ENCODE assay signal across 25 cellular contexts in the genomic region with DNA sequence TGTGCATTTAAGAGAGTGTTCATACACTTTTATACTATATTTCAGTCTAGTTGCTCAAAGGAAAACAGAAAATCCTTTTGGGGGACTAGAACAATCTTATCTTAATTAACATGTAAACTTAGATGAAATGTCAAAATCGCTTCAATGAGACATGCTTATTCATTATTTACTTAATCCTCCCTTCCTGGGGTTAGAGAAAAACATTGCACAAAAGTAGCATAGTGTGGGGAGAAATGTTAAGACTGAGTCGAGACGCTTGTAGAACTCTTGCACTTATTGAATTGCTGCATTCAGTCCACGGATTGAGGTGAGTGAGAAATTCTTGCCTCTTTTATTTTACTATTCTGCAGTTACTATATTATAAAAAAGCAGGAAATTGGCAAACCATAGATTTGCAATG.
DNase-seq lines count a peak whose midpoint lies in the region; ATAC-seq and TF ChIP-seq lines count a peak whose summit lies in the region.
"Had no signal": no experiment of that assay in that cellular context is flagged by ENCODE, and none has a peak within 500 bp of the region (broad histone marks: within the 10 kb centered on the region; RNA-seq: fewer than 3 reads in every experiment).

No MANE protein-coding gene starts in this region.

- no peaks in the 10 kb centered on the region for H3K9me3 Mint-ChIP-seq in nephron
- peaks cover 0 to 3% (median 0%) of the 10 kb centered on the region in 3 donors for H3K9me3 Mint-ChIP-seq in T-cell
- H3K9me3 Mint-ChIP-seq: CD8-positive, alpha-beta memory T cell; GM23338 had no signal

- H3K36me3 Mint-ChIP-seq in nephron (ENCODE audit: low read depth) (peaks cover 4% of the 10 kb centered on the region), T-cell (no peaks in the 10 kb centered on the region)
- H3K36me3 Mint-ChIP-seq: CD14-positive monocyte; CD8-positive, alpha-beta memory T cell had no signal

- H3K4me3 ChIP-seq in HEK293 (ENCODE audit: low read depth, low read length) (no peak overlapping the region), PC-3 (ENCODE audit: low read length) (peak overlapping the region; percentile 48), WERI-Rb-1 (ENCODE audit: low read depth, low read length) (no peak overlapping the region), colonic mucosa (no peak overlapping the region), mammary epithelial cell (replicated peaks in 1 of 3; ENCODE audit: insufficient read depth in 1 of 3, low read depth in 2 of 3, low read length in 3 of 3) (no peak overlapping the region)
- H3K4me3 ChIP-seq: A549; BLaER1 treated with 17β-estradiol and CSF1 and Interleukin-3, amounts not matched to agents 10 nM and 100 nM; GM12878; GM23338 had no signal

- H3K27ac Mint-ChIP-seq in nephron (peak overlapping the region; percentile 52 to 72 (median 68)), T-cell (no peak overlapping the region)
- H3K27ac Mint-ChIP-seq: CD14-positive monocyte; CD4-positive, alpha-beta T cell; CD8-positive, alpha-beta memory T cell; GM23338; H9; HFFc6 had no signal

- H3K36me3 ChIP-seq in HEK293 (ENCODE audit: control insufficient read depth in 2 of 2, insufficient read depth in 1 of 2, low read length in 2 of 2) (no peaks in the 10 kb centered on the region), PC-3 (ENCODE audit: low read depth, low read length) (no peaks in the 10 kb centered on the region), WERI-Rb-1 (no peaks in the 10 kb centered on the region), colonic mucosa (no peaks in the 10 kb centered on the region), mammary epithelial cell (ENCODE audit: insufficient read depth, low read length) (no peaks in the 10 kb centered on the region)
- H3K36me3 ChIP-seq: BE2C; BLaER1 treated with 17β-estradiol and CSF1 and Interleukin-3, amounts not matched to agents 10 nM and 100 nM had no signal

- H3K27me3 Mint-ChIP-seq in nephron (ENCODE audit: low read depth) = no peaks in the 10 kb centered on the region
- H3K27me3 Mint-ChIP-seq in T-cell = peaks cover 23 to 25% of the 10 kb centered on the region in 2 donors

- WGBS in mammary epithelial cell (ENCODE audit: low coverage, missing lambda C conversion rate) = 66% methylated on average over 4 of the region's 4 CpGs

- peak overlapping the region; percentile 80 for H3K4me2 ChIP-seq in PC-3 (ENCODE audit: low read length)
- H3K4me2 ChIP-seq in mammary epithelial cell (ENCODE audit: insufficient read depth, low read depth, low read length) = no peak overlapping the region
- H3K4me2 ChIP-seq: A549; BLaER1 treated with 17β-estradiol and CSF1 and Interleukin-3, amounts not matched to agents 10 nM and 100 nM; GM23338 had no signal

- H2AFZ ChIP-seq in PC-3 (ENCODE audit: low read length) (0 out of 2 replicates have a peak overlapping the region, but pooled peaks have one; percentile 3), mammary epithelial cell (ENCODE audit: low read depth, low read length) (no peak overlapping the region)
- H2AFZ ChIP-seq: GM23338 had no signal

- H3K4me3 Mint-ChIP-seq in nephron = peak overlapping the region in 2 of 3 experiments; percentile 5 to 43
- no peak overlapping the region for H3K4me3 Mint-ChIP-seq in T-cell
- H3K4me3 Mint-ChIP-seq: CD14-positive monocyte; CD4-positive, alpha-beta T cell; CD8-positive, alpha-beta memory T cell; GM23338; H9; HFFc6 had no signal

- peak; percentile 71 for DNase-seq in PC-3
- no peak for DNase-seq in WERI-Rb-1
- no peak for DNase-seq in colonic mucosa
- DNase-seq in mammary epithelial cell = no peak
- DNase-seq in T-cell = no peak
- DNase-seq: 8988T; ACHN; AML-193; BE2C; CD4-positive, alpha-beta T cell; CD8-positive, alpha-beta memory T cell; DMS 273 treated with DMSO at 0.1 percent for 48 hours; DMS79; EL; GDM1; H9; HFFc6 had no signal

- H3K4me1 ChIP-seq in HEK293 (ENCODE audit: control insufficient read depth, insufficient read depth, low read length) = peaks cover 13% of the 10 kb centered on the region
- peaks cover 24% of the 10 kb centered on the region for H3K4me1 ChIP-seq in PC-3 (ENCODE audit: insufficient read depth, low read length)
- H3K4me1 ChIP-seq in colonic mucosa = no peaks in the 10 kb centered on the region
- no peaks in the 10 kb centered on the region for H3K4me1 ChIP-seq in mammary epithelial cell (ENCODE audit: insufficient read depth, low read length)
- H3K4me1 ChIP-seq: A549; BE2C; BLaER1 treated with 17β-estradiol and CSF1 and Interleukin-3, amounts not matched to agents 10 nM and 100 nM had no signal

- H3F3A ChIP-seq in PC-3 (ENCODE audit: low read length, unreplicated experiment) = no peaks in the 10 kb centered on the region

- CTCF ChIA-PET in HEK293 (lab: Yijun Ruan, JAX) (interaction anchor here (1.9 kb wide), 1 partner anchor 12 kb away, joined by 7 read pairs; no protein-coding TSS in a partner anchor), PC-3 (lab: Charles Lee) (no interaction called here), mammary epithelial cell (lab: Charles Lee; ENCODE audit: low non-redundant PET) (no interaction called here), T-cell (lab: Charles Lee) (no interaction called here)

- H3K27me3 ChIP-seq in PC-3 (ENCODE audit: low read length) (no peaks in the 10 kb centered on the region), WERI-Rb-1 (ENCODE audit: insufficient read depth, low read depth, severe bottlenecking) (no peaks in the 10 kb centered on the region), colonic mucosa (no peaks in the 10 kb centered on the region), mammary epithelial cell (ENCODE audit: insufficient read depth, low read length) (no peaks in the 10 kb centered on the region)
- H3K27me3 ChIP-seq: BE2C; BLaER1 treated with 17β-estradiol and CSF1 and Interleukin-3, amounts not matched to agents 10 nM and 100 nM had no signal

- H3K9ac ChIP-seq in PC-3 (ENCODE audit: low read length) (peak overlapping the region; percentile 40), colonic mucosa (ENCODE audit: low read depth in 2 of 2, low read length in 2 of 2) (no peak overlapping the region), mammary epithelial cell (ENCODE audit: insufficient read depth, low read length) (no peak overlapping the region)
- H3K9ac ChIP-seq: BLaER1 treated with 17β-estradiol and CSF1 and Interleukin-3, amounts not matched to agents 10 nM and 100 nM had no signal

- in situ Hi-C loops in mammary epithelial cell (cut with MboI; ENCODE audit: low sequenced_read_pairs in 2 of 2) = no loop called here

- BruUV-seq in PC-3 (replicated peaks; lab: Mats Ljungman, UMichigan) = no TSS peak
- BruUV-seq in mammary epithelial cell (replicated peaks; lab: Mats Ljungman, UMichigan) = no TSS peak

- ATAC-seq in PC-3 (peak; percentile 94), T-cell (replicated peaks in 1 of 4) (no peak)
- ATAC-seq: A549, GM12878, GM23338, HCT116 had no signal

- no peaks in the 10 kb centered on the region for H3K79me2 ChIP-seq in PC-3 (ENCODE audit: low read length)
- no peaks in the 10 kb centered on the region for H3K79me2 ChIP-seq in mammary epithelial cell (ENCODE audit: insufficient read depth, low read length)

- dilution Hi-C loops in mammary epithelial cell (cut with HindIII; ENCODE audit: low sequenced_read_pairs) = no loop called here

- POLR2A ChIA-PET in HEK293 (lab: Yijun Ruan, JAX) (no interaction called here), PC-3 (lab: Charles Lee; ENCODE audit: unreplicated experiment) (no interaction called here), T-cell (lab: Charles Lee) (no interaction called here)

- H3K27ac ChIP-seq in HEK293 (ENCODE audit: extremely low read depth, low read depth, low read length) (no peak overlapping the region), PC-3 (ENCODE audit: low read length) (peak overlapping the region; percentile 73), WERI-Rb-1 (peak overlapping the region; percentile 42), colonic mucosa (no peak overlapping the region), mammary epithelial cell (ENCODE audit: insufficient read depth, low read depth, low read length) (no peak overlapping the region)
- H3K27ac ChIP-seq: A549; BLaER1 treated with 17β-estradiol and CSF1 and Interleukin-3, amounts not matched to agents 10 nM and 100 nM had no signal

- H3K9me2 ChIP-seq in PC-3 (replicated peaks; ENCODE audit: low read length) = no peaks in the 10 kb centered on the region

- no peaks in the 10 kb centered on the region for H4K20me1 ChIP-seq in PC-3 (ENCODE audit: low read length)
- H4K20me1 ChIP-seq in mammary epithelial cell (ENCODE audit: insufficient read depth, low read length) = no peaks in the 10 kb centered on the region
- H4K20me1 ChIP-seq: BLaER1 treated with 17β-estradiol and CSF1 and Interleukin-3, amounts not matched to agents 10 nM and 100 nM had no signal

- H3K4me1 Mint-ChIP-seq in nephron = peaks cover 15% of the 10 kb centered on the region
- H3K4me1 Mint-ChIP-seq in T-cell = no peaks in the 10 kb centered on the region
- H3K4me1 Mint-ChIP-seq: CD14-positive monocyte; CD8-positive, alpha-beta memory T cell had no signal

- intact Hi-C loops in PC-3 (cut with micrococcal nuclease) (loop anchor here (2.0 to 5.0 kb wide), 2 partner anchors 24 to 54 kb away; no protein-coding TSS in a partner anchor), colonic mucosa (cut with DNase I) (no loop called here), mammary epithelial cell (cut with micrococcal nuclease) (no loop called here)

- TF ChIP-seq CTCF in HEK293 (tag by site-specific recombination; IDR thresholded peaks at IDR 0.05) (no peak), PC-3 (conservative IDR thresholded peaks at IDR 0.05; ENCODE audit: low read depth, low read length) (no peak), WERI-Rb-1 (IDR thresholded peaks at IDR 0.05; ENCODE audit: low read depth, low read length) (no peak), nephron (IDR thresholded peaks at IDR 0.05; ENCODE audit: unreplicated experiment in 3 of 3) (no peak), colonic mucosa (IDR thresholded peaks at IDR 0.05) (no peak), mammary epithelial cell (conservative IDR thresholded peaks at IDR 0.05 in 1 of 2, IDR thresholded peaks at IDR 0.05 in 1 of 2; ENCODE audit: extremely low read depth in 1 of 2, insufficient read depth in 1 of 2, low read depth in 1 of 2, low read length in 2 of 2) (no peak)

- no peaks in the 10 kb centered on the region for H3K9me3 ChIP-seq in HEK293 (ENCODE audit: control insufficient read depth, insufficient read depth, low read depth, low read length)
- no peaks in the 10 kb centered on the region for H3K9me3 ChIP-seq in PC-3 (ENCODE audit: low read length)
- H3K9me3 ChIP-seq in WERI-Rb-1 (ENCODE audit: severe bottlenecking) = peaks cover 2% of the 10 kb centered on the region
- H3K9me3 ChIP-seq in colonic mucosa = no peaks in the 10 kb centered on the region
- no peaks in the 10 kb centered on the region for H3K9me3 ChIP-seq in mammary epithelial cell (replicated peaks; ENCODE audit: insufficient read depth, low read length)
- H3K9me3 ChIP-seq: A549; BE2C; BLaER1 treated with 17β-estradiol and CSF1 and Interleukin-3, amounts not matched to agents 10 nM and 100 nM had no signal

TF ChIP-seq in HEK293, 187 proteins besides CTCF, POLR2A, EP300 and RAD21:
- peak; percentile 26; the same call in 1 of the 2 replicates for TF ChIP-seq WT1 (tag by site-specific recombination; IDR thresholded peaks at IDR 0.05)
- TF ChIP-seq ZNF677 (tag by site-specific recombination; IDR thresholded peaks at IDR 0.05) = no peak
- TF ChIP-seq ZBTB7A (tag by site-specific recombination; IDR thresholded peaks at IDR 0.05; ENCODE audit: low read depth) = no peak

Comparison
In these comparisons a context has a peak if more than half of its experiments do, and no peak if none do; other contexts are left out.
1. H3K27ac ChIP-seq: peak in PC-3 (single experiment) and WERI-Rb-1 (single experiment); none in HEK293 (single experiment), colonic mucosa (single experiment) and mammary epithelial cell (single experiment).
2. H3K27ac Mint-ChIP-seq: peak in nephron (3 of 3); none in T-cell (0 of 2).
3. H3K4me3 Mint-ChIP-seq: peak in nephron (2 of 3); none in T-cell (0 of 3).